In genomic region chr9:684055-684949, GRCh38 we compare ENCODE assay signal across 10 cellular contexts.
DNase-seq lines count a peak whose midpoint lies in the region; ATAC-seq and TF ChIP-seq lines count a peak whose summit lies in the region.
"Had no signal": no experiment of that assay in that cellular context is flagged by ENCODE, and none has a peak within 500 bp of the region (broad histone marks: within the 10 kb centered on the region; RNA-seq: fewer than 3 reads in every experiment).

No MANE protein-coding gene starts in this region.

- no peak overlapping the region for H3K9ac ChIP-seq in endodermal cell (ENCODE audit: extremely low read depth, low read length, poor library complexity, severe bottlenecking)

- 43 to 55% methylated on average over 8 to 9 of the region's 9 CpGs for WGBS in endodermal cell (ENCODE audit: insufficient coverage in 1 of 2, insufficient read length in 1 of 2), 2 experiments

- H3K27ac ChIP-seq in AG04450 (ENCODE audit: low read depth, low read length) (peak overlapping the region; percentile 85), endodermal cell (ENCODE audit: low read depth, low read length) (peak overlapping the region; percentile 35)
- H3K27ac ChIP-seq: VCaP had no signal

- H3K4me3 Mint-ChIP-seq in endodermal cell: peak overlapping the region; percentile 43
- H3K4me3 Mint-ChIP-seq in nephron: peak overlapping the region; percentile 9 to 56 (median 40)

- ATAC-seq in HG02759 (IDR thresholded peaks at IDR 0.05; ENCODE audit: unreplicated experiment) (no peak), GM19463 (IDR thresholded peaks at IDR 0.05; ENCODE audit: unreplicated experiment) (no peak)

- H3K9me3 Mint-ChIP-seq in endodermal cell (peaks cover 10% of the 10 kb centered on the region), nephron (no peaks in the 10 kb centered on the region)

- H3K36me3 Mint-ChIP-seq in endodermal cell (ENCODE audit: low read depth): peaks cover 14% of the 10 kb centered on the region
- peaks cover 5% of the 10 kb centered on the region for H3K36me3 Mint-ChIP-seq in nephron (ENCODE audit: low read depth)

- H3K4me3 ChIP-seq in AG04450 (ENCODE audit: low read depth, low read length) (peak overlapping the region; percentile 50), endodermal cell (ENCODE audit: low read length) (peak overlapping the region; percentile 48)

- H3K4me1 ChIP-seq in endodermal cell (ENCODE audit: control insufficient read depth, insufficient read depth, low read length): peaks cover 16% of the 10 kb centered on the region

- no peak for DNase-seq in AG04450 (ENCODE audit: low read depth, low spot score)
- peak; percentile 43 for DNase-seq in NCI-H524 treated with DMSO at 0.1 percent for 48 hours (lab: John Stamatoyannopoulos, UW)
- no peak for DNase-seq in endodermal cell
- no peak for DNase-seq in activated CD4-positive, alpha-beta T cell treated with anti-CD3 and anti-CD28 coated beads for 4 hours
- no peak for DNase-seq in OCI-M1 (lab: John Stamatoyannopoulos, UW)
- DNase-seq: stimulated activated CD4-positive, alpha-beta T cell treated with anti-CD3 and anti-CD28 coated beads, Interleukin-4, amount 100 ng/mL, for 1 hour had no signal

- H3K27ac Mint-ChIP-seq in endodermal cell: peak overlapping the region; percentile 19
- peak overlapping the region; percentile 86 to 94 (median 87) for H3K27ac Mint-ChIP-seq in nephron

- peaks cover 10% of the 10 kb centered on the region for H3K36me3 ChIP-seq in endodermal cell (ENCODE audit: control insufficient read depth, insufficient read depth, low read length)

- H3K4me1 Mint-ChIP-seq in endodermal cell: peaks cover 51% of the 10 kb centered on the region
- H3K4me1 Mint-ChIP-seq in nephron: peaks cover 41% of the 10 kb centered on the region

- CTCF ChIA-PET in AG04450 (lab: Charles Lee): interaction anchor here (0.7 to 3.3 kb wide), 4 partner anchors 9 to 80 kb away, joined by 3 to 17 read pairs (median 4); no protein-coding TSS in a partner anchor

- H3K27me3 ChIP-seq in AG04450 (ENCODE audit: control insufficient read depth, insufficient read depth, low read length) (no peaks in the 10 kb centered on the region), endodermal cell (ENCODE audit: control insufficient read depth, insufficient read depth, low read length, poor library complexity, severe bottlenecking) (no peaks in the 10 kb centered on the region)

- no peak for TF ChIP-seq CTCF in AG04450 (IDR thresholded peaks at IDR 0.05; ENCODE audit: low read depth, low read length)
- no peak for TF ChIP-seq CTCF in endodermal cell (conservative IDR thresholded peaks at IDR 0.05)
- TF ChIP-seq CTCF in nephron (IDR thresholded peaks at IDR 0.05; ENCODE audit: unreplicated experiment in 3 of 3): no peak

- H3K9me3 ChIP-seq in AG04450 (ENCODE audit: control insufficient read depth, insufficient read depth, low read length): no peaks in the 10 kb centered on the region
- H3K9me3 ChIP-seq in endodermal cell (ENCODE audit: control insufficient read depth, low read length): peaks cover 8% of the 10 kb centered on the region

- H3K27me3 Mint-ChIP-seq in endodermal cell (ENCODE audit: insufficient read depth) (no peaks in the 10 kb centered on the region), nephron (ENCODE audit: low read depth) (no peaks in the 10 kb centered on the region)

- POLR2A ChIA-PET in AG04450 (lab: Yijun Ruan, JAX): interaction anchor here (1.1 to 3.1 kb wide), 3 partner anchors 10 to 68 kb away, joined by 3 to 16 read pairs (median 4); no protein-coding TSS in a partner anchor
